9 cellular contexts compared by ENCODE assay signal in the genomic region with DNA sequence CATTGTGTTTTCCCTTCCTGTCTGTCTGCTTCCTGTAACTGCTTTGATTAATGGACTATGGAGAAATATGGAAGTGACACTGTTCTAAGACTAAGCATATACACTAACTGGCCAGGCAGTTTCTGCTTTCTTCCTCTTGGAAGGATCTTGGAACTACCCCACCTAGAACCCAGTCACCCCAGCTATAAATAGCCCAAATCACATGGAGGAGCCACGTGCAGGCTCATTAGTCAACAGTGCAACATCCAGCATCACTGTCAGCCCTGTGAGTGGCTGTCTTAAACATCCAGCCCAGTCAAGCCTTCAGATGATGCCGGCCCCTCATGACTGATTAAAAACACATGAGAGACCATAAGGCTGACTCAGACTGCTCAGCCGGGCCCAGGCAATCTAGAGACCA. TPM values are rescaled to one million over a fixed set of nuclear protein-coding genes. Genes with fewer than 3 reads are reported as not detected.
DNase-seq lines count a peak whose midpoint lies in the region; ATAC-seq and TF ChIP-seq lines count a peak whose summit lies in the region.
"Had no signal": no experiment of that assay in that cellular context is flagged by ENCODE, and none has a peak within 500 bp of the region (broad histone marks: within the 10 kb centered on the region; RNA-seq: fewer than 3 reads in every experiment).

No MANE protein-coding gene starts in this region.

- H3K9me3 ChIP-seq in RWPE2 (ENCODE audit: severe bottlenecking), result no peaks in the 10 kb centered on the region
- no peaks in the 10 kb centered on the region for H3K9me3 ChIP-seq in sigmoid colon

- 63 to 70% methylated on average over 3 of the region's 3 CpGs for WGBS in sigmoid colon, 2 donors

- H3K27me3 ChIP-seq in RWPE2 (ENCODE audit: insufficient read depth, poor library complexity, severe bottlenecking), result no peaks in the 10 kb centered on the region
- H3K27me3 ChIP-seq in sigmoid colon, result no peaks in the 10 kb centered on the region

- H3K4me1 ChIP-seq in RWPE2 (ENCODE audit: insufficient read depth, poor library complexity, severe bottlenecking) (no peaks in the 10 kb centered on the region), sigmoid colon (no peaks in the 10 kb centered on the region)

- ATAC-seq in RWPE2 (ENCODE audit: low read depth) (peak; percentile 36; the same call in 2 of the 3 replicates), HG03342 (IDR thresholded peaks at IDR 0.05; ENCODE audit: unreplicated experiment) (no peak)
- ATAC-seq: stimulated activated naive B cell treated with anti-CD40 and anti-IgM and Interleukin-4, amounts not matched to agents 10 μg/mL and 1 μg/mL and 100 μg/mL, for 72 hours had no signal

- H3K36me3 ChIP-seq in RWPE2 (ENCODE audit: low read depth) (no peaks in the 10 kb centered on the region), sigmoid colon (no peaks in the 10 kb centered on the region)

- no peak for TF ChIP-seq EP300 in sigmoid colon (IDR thresholded peaks at IDR 0.05)

- H3K27ac ChIP-seq in RWPE2 (ENCODE audit: poor library complexity, severe bottlenecking) (no peak overlapping the region), sigmoid colon (no peak overlapping the region)

- intact Hi-C loops in sigmoid colon (cut with DNase I), result no loop called here

- no peak overlapping the region for H3K4me3 ChIP-seq in RWPE2 (ENCODE audit: severe bottlenecking)
- no peak overlapping the region for H3K4me3 ChIP-seq in fibroblast of the aortic adventitia (ENCODE audit: low read depth, low read length)
- no peak overlapping the region for H3K4me3 ChIP-seq in sigmoid colon

- TF ChIP-seq POLR2A in sigmoid colon (IDR thresholded peaks at IDR 0.05), result no peak

- peak; percentile 56 for DNase-seq in GM03348 (ENCODE audit: low spot score)
- no peak for DNase-seq in RWPE2 (ENCODE audit: low spot score)
- peak; percentile 98 for DNase-seq in fibroblast of the aortic adventitia (ENCODE audit: low read depth)
- peak; percentile 75 for DNase-seq in sigmoid colon
- no peak for DNase-seq in NCI-H1436 treated with DMSO at 0.1 percent for 48 hours (lab: John Stamatoyannopoulos, UW)
- no peak for DNase-seq in iPS-NIHi7 (ENCODE audit: extremely low spot score)
- no peak for DNase-seq in SW480 (ENCODE audit: low spot score)
- DNase-seq: stimulated activated naive B cell treated with anti-CD40 and anti-IgM and Interleukin-4, amounts not matched to agents 10 μg/mL and 1 μg/mL and 100 μg/mL, for 72 hours had no signal

- TF ChIP-seq CTCF in RWPE2 (IDR thresholded peaks at IDR 0.05; ENCODE audit: poor library complexity, severe bottlenecking) (no peak), fibroblast of the aortic adventitia (IDR thresholded peaks at IDR 0.05; ENCODE audit: insufficient read depth, low read length) (no peak), sigmoid colon (IDR thresholded peaks at IDR 0.05) (no peak)

RNA-seq across cellular contexts. Expression of gene BCAT1, which starts 39.2 kb away (rescaled TPM):
- total RNA-seq in fibroblast of the aortic adventitia (ENCODE audit: low replicate concordance), result 186 and 453 TPM in 2 replicates
- total RNA-seq in sigmoid colon, result 10 to 100 TPM in 3 of 4 donors, 1 to 10 TPM in 1; 7.9 to 20.3 (median 20.2) TPM
- polyA plus RNA-seq in sigmoid colon, result 10 to 100 TPM in 1 of 3 donors, 1 to 10 TPM in 2; 2.1 to 12.0 (median 3.1) TPM

Comparison
In these comparisons a context has a peak if more than half of its experiments do, and no peak if none do; other contexts are left out.
1. DNase-seq: peak in GM03348 (single experiment), fibroblast of the aortic adventitia (single experiment) and sigmoid colon (single experiment); none in RWPE2 (single experiment), NCI-H1436 treated with DMSO at 0.1 percent for 48 hours (single experiment), iPS-NIHi7 (single experiment) and SW480 (single experiment).